Comparison of ENCODE assay signal across 8 cellular contexts in genomic region chr3:81485444-81485865, GRCh38.
DNase-seq lines count a peak whose midpoint lies in the region; ATAC-seq and TF ChIP-seq lines count a peak whose summit lies in the region.

No MANE protein-coding gene starts in this region.

- TF ChIP-seq CTCF in osteocyte (IDR thresholded peaks at IDR 0.05): no peak

- DNase-seq in astrocyte of the hippocampus (ENCODE audit: low read depth, low spot score) (peak; percentile 77), osteocyte (ENCODE audit: extremely low spot score, unreplicated experiment) (no peak), NCI-H345 treated with DMSO at 0.1 percent for 48 hours (lab: John Stamatoyannopoulos, UW; ENCODE audit: unreplicated experiment) (no peak), NCI-H526 (lab: John Stamatoyannopoulos, UW) (no peak)
- no peak for DNase-seq in activated CD8-positive, alpha-beta memory T cell treated with anti-CD3 and anti-CD28 coated beads, Interleukin-2, amount 50 U/mL, for 48 hours
- DNase-seq in activated CD8-positive, alpha-beta memory T cell treated with anti-CD3 and anti-CD28 coated beads, Interleukin-2, amount 10 ng/mL, durations not matched to agents 7 days and 5 days: no peak

- H3K9me3 Mint-ChIP-seq in osteocyte (ENCODE audit: unreplicated experiment): no peaks in the 10 kb centered on the region
- H3K9me3 Mint-ChIP-seq in activated CD8-positive, alpha-beta memory T cell treated with anti-CD3 and anti-CD28 coated beads, Interleukin-2, amount 10 ng/mL, durations not matched to agents 7 days and 5 days (ENCODE audit: low read depth): no peaks in the 10 kb centered on the region

- H3K4me3 Mint-ChIP-seq in osteocyte (ENCODE audit: unreplicated experiment): no peak overlapping the region
- no peak overlapping the region for H3K4me3 Mint-ChIP-seq in activated CD8-positive, alpha-beta memory T cell treated with anti-CD3 and anti-CD28 coated beads, Interleukin-2, amount 10 ng/mL, durations not matched to agents 7 days and 5 days

- peaks cover 8% of the 10 kb centered on the region for H3K4me1 Mint-ChIP-seq in osteocyte (ENCODE audit: unreplicated experiment)
- no peaks in the 10 kb centered on the region for H3K4me1 Mint-ChIP-seq in activated CD8-positive, alpha-beta memory T cell treated with anti-CD3 and anti-CD28 coated beads, Interleukin-2, amount 10 ng/mL, durations not matched to agents 7 days and 5 days

- peaks cover 6% of the 10 kb centered on the region for H3K36me3 Mint-ChIP-seq in osteocyte (ENCODE audit: unreplicated experiment)
- no peaks in the 10 kb centered on the region for H3K36me3 Mint-ChIP-seq in activated CD8-positive, alpha-beta memory T cell treated with anti-CD3 and anti-CD28 coated beads, Interleukin-2, amount 10 ng/mL, durations not matched to agents 7 days and 5 days

- no peaks in the 10 kb centered on the region for H3K27me3 Mint-ChIP-seq in osteocyte (ENCODE audit: unreplicated experiment)
- H3K27me3 Mint-ChIP-seq in activated CD8-positive, alpha-beta memory T cell treated with anti-CD3 and anti-CD28 coated beads, Interleukin-2, amount 10 ng/mL, durations not matched to agents 7 days and 5 days: peaks cover 2% of the 10 kb centered on the region

- CTCF ChIA-PET in activated CD8-positive, alpha-beta memory T cell treated with anti-CD3 and anti-CD28 coated beads, Interleukin-2, amount 10 ng/mL, durations not matched to agents 7 days and 5 days (lab: Charles Lee): no interaction called here

- H3K27ac Mint-ChIP-seq in osteocyte (ENCODE audit: unreplicated experiment): peak overlapping the region; percentile 18
- H3K27ac Mint-ChIP-seq in activated CD8-positive, alpha-beta memory T cell treated with anti-CD3 and anti-CD28 coated beads, Interleukin-2, amount 10 ng/mL, durations not matched to agents 7 days and 5 days: no peak overlapping the region

- ATAC-seq in GM19324 (IDR thresholded peaks at IDR 0.05; ENCODE audit: low FRiP score, unreplicated experiment) (peak; percentile 90), HG03159 (IDR thresholded peaks at IDR 0.05; ENCODE audit: unreplicated experiment) (peak; percentile 99)
- no peak for ATAC-seq in activated CD8-positive, alpha-beta memory T cell treated with anti-CD3 and anti-CD28 coated beads, Interleukin-2, amount 10 ng/mL, durations not matched to agents 7 days and 5 days
